9 cellular contexts compared by ENCODE assay signal in the genomic region with DNA sequence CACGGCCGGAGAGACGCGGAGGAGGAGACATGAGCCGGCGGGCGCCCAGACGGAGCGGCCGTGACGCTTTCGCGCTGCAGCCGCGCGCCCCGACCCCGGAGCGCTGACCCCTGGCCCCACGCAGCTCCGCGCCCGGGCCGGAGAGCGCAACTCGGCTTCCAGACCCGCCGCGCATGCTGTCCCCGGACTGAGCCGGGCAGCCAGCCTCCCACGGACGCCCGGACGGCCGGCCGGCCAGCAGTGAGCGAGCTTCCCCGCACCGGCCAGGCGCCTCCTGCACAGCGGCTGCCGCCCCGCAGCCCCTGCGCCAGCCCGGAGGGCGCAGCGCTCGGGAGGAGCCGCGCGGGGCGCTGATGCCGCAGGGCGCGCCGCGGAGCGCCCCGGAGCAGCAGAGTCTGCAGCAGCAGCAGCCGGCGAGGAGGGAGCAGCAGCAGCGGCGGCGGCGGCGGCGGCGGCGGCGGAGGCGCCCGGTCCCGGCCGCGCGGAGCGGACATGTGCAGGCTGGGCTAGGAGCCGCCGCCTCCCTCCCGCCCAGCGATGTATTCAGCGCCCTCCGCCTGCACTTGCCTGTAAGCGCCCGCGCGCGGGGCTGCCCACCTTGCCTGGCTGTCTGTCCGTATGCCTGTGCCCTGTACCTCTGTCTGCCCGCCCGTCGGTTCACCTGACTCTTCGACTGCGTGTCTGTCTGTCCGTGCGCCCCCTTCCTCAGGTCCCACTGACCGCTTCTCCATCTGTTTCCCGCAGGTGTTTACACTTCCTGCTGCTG. TPM values are rescaled to one million over a fixed set of nuclear protein-coding genes. Genes with fewer than 3 reads are reported as not detected.
DNase-seq lines count a peak whose midpoint lies in the region; ATAC-seq and TF ChIP-seq lines count a peak whose summit lies in the region.
"Had no signal": no experiment of that assay in that cellular context is flagged by ENCODE, and none has a peak within 500 bp of the region (broad histone marks: within the 10 kb centered on the region; RNA-seq: fewer than 3 reads in every experiment).

No MANE protein-coding gene starts in this region.

- H3K27ac Mint-ChIP-seq in Caco-2 (ENCODE audit: unreplicated experiment), result no peak overlapping the region

- intact Hi-C loops in Caco-2 (cut with micrococcal nuclease; ENCODE audit: unreplicated experiment) (loop anchor here (5.0 to 10.0 kb wide), 3 partner anchors 187 to 625 kb away; no protein-coding TSS in a partner anchor), left ventricle myocardium inferior (cut with micrococcal nuclease) (loop anchor here (5.0 to 10.0 kb wide), 3 partner anchors 205 to 625 kb away; no protein-coding TSS in a partner anchor), sciatic nerve (cut with DNase I) (loop anchor here (10.0 kb wide), 1 partner anchor 485 kb away; no protein-coding TSS in a partner anchor)

- CTCF ChIA-PET in Caco-2 (lab: Charles Lee), result interaction anchor here (0.6 to 2.3 kb wide), 10 partner anchors 24 to 640 kb away, joined by 3 to 9 read pairs (median 4); no protein-coding TSS in a partner anchor

- H3K4me1 ChIP-seq in Caco-2 (peaks cover 9% of the 10 kb centered on the region), MM.1S (ENCODE audit: low read length) (peaks cover 11% of the 10 kb centered on the region), left ventricle myocardium inferior (peaks cover 64% of the 10 kb centered on the region)

- H3K79me2 ChIP-seq in MM.1S (ENCODE audit: low read length), result no peaks in the 10 kb centered on the region

- H3K36me3 ChIP-seq in Caco-2 (ENCODE audit: control insufficient read depth, insufficient read depth, low read length) (no peaks in the 10 kb centered on the region), MM.1S (replicated peaks; ENCODE audit: insufficient read depth, low read length) (no peaks in the 10 kb centered on the region), left ventricle myocardium inferior (no peaks in the 10 kb centered on the region)
- H3K36me3 ChIP-seq: neutrophil had no signal

- no peaks in the 10 kb centered on the region for H3K27me3 Mint-ChIP-seq in Caco-2 (ENCODE audit: insufficient read depth, unreplicated experiment)

- H3K4me3 ChIP-seq in Caco-2 (ENCODE audit: low read depth, low read length), result peak overlapping the region; percentile 47
- H3K4me3 ChIP-seq in MM.1S (ENCODE audit: low read length), result no peak overlapping the region
- peak overlapping the region; percentile 73 for H3K4me3 ChIP-seq in left ventricle myocardium inferior

- DNase-seq in Caco-2, result peak; percentile 48 to 67
- DNase-seq in MM.1S, result peak; percentile 11
- DNase-seq in activated naive CD4-positive, alpha-beta T cell treated with anti-CD3 and anti-CD28 coated beads, Interleukin-2, amount 50 U/mL, for 16 hours, result peak; percentile 54
- DNase-seq in left ventricle myocardium inferior, result peak; percentile 33
- DNase-seq in sciatic nerve (ENCODE audit: low spot score), result peak; percentile 65
- no peak for DNase-seq in superior temporal gyrus (ENCODE audit: extremely low spot score)
- DNase-seq in C1 segment of cervical spinal cord (lab: John Stamatoyannopoulos, UW), result no peak

- H3F3A ChIP-seq in MM.1S (ENCODE audit: insufficient read depth, low read length), result peaks cover 24% of the 10 kb centered on the region; the same call in 1 of the 2 replicates

- H4K20me1 ChIP-seq in MM.1S (ENCODE audit: insufficient read depth, low read length), result peaks cover 15% of the 10 kb centered on the region

- ATAC-seq in GM19455 (IDR thresholded peaks at IDR 0.05; ENCODE audit: unreplicated experiment), result peak; percentile 36
- ATAC-seq in sciatic nerve, result no peak

- H3K9me3 ChIP-seq in Caco-2 (no peaks in the 10 kb centered on the region), MM.1S (replicated peaks; ENCODE audit: insufficient read depth, low read length) (no peaks in the 10 kb centered on the region), left ventricle myocardium inferior (replicated peaks) (no peaks in the 10 kb centered on the region)
- H3K9me3 ChIP-seq: neutrophil had no signal

- H3K9me3 Mint-ChIP-seq in Caco-2 (ENCODE audit: unreplicated experiment), result no peaks in the 10 kb centered on the region

- H3K9me2 ChIP-seq in MM.1S (replicated peaks; ENCODE audit: insufficient read depth, low read length), result no peaks in the 10 kb centered on the region

- H3K36me3 Mint-ChIP-seq in Caco-2 (ENCODE audit: insufficient read depth, unreplicated experiment), result peaks cover 59% of the 10 kb centered on the region

- H3K4me3 Mint-ChIP-seq in Caco-2 (ENCODE audit: unreplicated experiment), result peak overlapping the region; percentile 93

- BruUV-seq in Caco-2 (replicated peaks; lab: Mats Ljungman, UMichigan), result no TSS peak

- H3K4me2 ChIP-seq in MM.1S (ENCODE audit: low read depth, low read length), result no peak overlapping the region

- H3K4me1 Mint-ChIP-seq in Caco-2 (ENCODE audit: low read depth, unreplicated experiment), result peaks cover 18% of the 10 kb centered on the region

- no peak overlapping the region for H3K9ac ChIP-seq in MM.1S (ENCODE audit: low read length)

- no peaks in the 10 kb centered on the region for H3K27me3 ChIP-seq in Caco-2 (replicated peaks; ENCODE audit: control insufficient read depth, insufficient read depth, low read length)
- H3K27me3 ChIP-seq in MM.1S (replicated peaks; ENCODE audit: insufficient read depth, low read length), result 0 out of 2 replicates have a peak, but pooled peaks cover 7% of the 10 kb centered on the region
- H3K27me3 ChIP-seq in left ventricle myocardium inferior (ENCODE audit: low read depth), result peaks cover 11% of the 10 kb centered on the region

- no peak overlapping the region for H2AFZ ChIP-seq in MM.1S (ENCODE audit: low read length)

- POLR2A ChIA-PET in Caco-2 (lab: Charles Lee), result interaction anchor here (0.6 kb wide), 1 partner anchor 60 kb away, joined by 3 read pairs; no protein-coding TSS in a partner anchor

- H3K27ac ChIP-seq in MM.1S (ENCODE audit: low read length), result no peak overlapping the region
- H3K27ac ChIP-seq in left ventricle myocardium inferior (replicated peaks), result peak overlapping the region; percentile 89
- H3K27ac ChIP-seq: neutrophil had no signal

- TF ChIP-seq CTCF in Caco-2 (IDR thresholded peaks at IDR 0.05; ENCODE audit: insufficient read depth in 1 of 2, low read depth in 1 of 2, low read length in 1 of 2, severe bottlenecking in 1 of 2, unreplicated experiment in 1 of 2) (no peak), MM.1S (IDR thresholded peaks at IDR 0.05; ENCODE audit: low read length) (no peak), left ventricle myocardium inferior (IDR thresholded peaks at IDR 0.05; ENCODE audit: borderline replicate concordance) (peak; percentile 21)

RNA-seq across cellular contexts. Expression of a gene that starts 0.4 kb away (rescaled TPM):
- 1.3 and 2.1 TPM in 2 replicates for total RNA-seq in Caco-2 (2022)
- total RNA-seq in left ventricle myocardium inferior, result 30.4 TPM
- total RNA-seq in sciatic nerve, result 15.8 TPM

RNA-seq across cellular contexts. Expression of a gene that starts 32.2 kb away (rescaled TPM):
- total RNA-seq in Caco-2 (2022) (2,112 and 2,207 TPM in 2 replicates), left ventricle myocardium inferior (389 TPM), sciatic nerve (544 TPM)

Comparison
In these comparisons a context has a peak if more than half of its experiments do, and no peak if none do; other contexts are left out.
1. DNase-seq: peak in Caco-2 (2 of 2), MM.1S (single experiment), activated naive CD4-positive, alpha-beta T cell treated with anti-CD3 and anti-CD28 coated beads, Interleukin-2, amount 50 U/mL, for 16 hours (single experiment), left ventricle myocardium inferior (single experiment) and sciatic nerve (single experiment); none in superior temporal gyrus (single experiment) and C1 segment of cervical spinal cord (0 of 14).